Comparison of ENCODE assay signal across 29 cellular contexts in genomic region chr6:167151648-167152047, GRCh38. TPM values are rescaled to one million over a fixed set of nuclear protein-coding genes. Genes with fewer than 3 reads are reported as not detected.
DNase-seq lines count a peak whose midpoint lies in the region; ATAC-seq and TF ChIP-seq lines count a peak whose summit lies in the region.
"Had no signal": no experiment of that assay in that cellular context is flagged by ENCODE, and none has a peak within 500 bp of the region (broad histone marks: within the 10 kb centered on the region; RNA-seq: fewer than 3 reads in every experiment).

No MANE protein-coding gene starts in this region.

- peak overlapping the region in 5 of 7 donors; percentile 1 to 93 (median 57) for H3K4me3 Mint-ChIP-seq in CD8-positive, alpha-beta memory T cell
- H3K4me3 Mint-ChIP-seq: activated CD8-positive, alpha-beta T cell treated with anti-CD3 and anti-CD28 coated beads for 36 hours; brain; CD8-positive, alpha-beta T cell had no signal

- intact Hi-C loops in adrenal gland (cut with DNase I), result no loop called here

- peak overlapping the region; percentile 73 for H3K4me2 ChIP-seq in OCI-LY1 (ENCODE audit: low read length)
- H3K4me2 ChIP-seq: KMS-11 had no signal

- peaks cover 0 to 3% of the 10 kb centered on the region in 2 donors for H3K27me3 Mint-ChIP-seq in CD8-positive, alpha-beta memory T cell

- peaks cover 29 to 37% (median 35%) of the 10 kb centered on the region in 3 donors for H3K4me1 Mint-ChIP-seq in CD8-positive, alpha-beta memory T cell

- TF ChIP-seq POLR2A in adrenal gland (IDR thresholded peaks at IDR 0.05), result no peak

- H3K4me3 ChIP-seq in CD8-positive, alpha-beta memory T cell (ENCODE audit: low read length), result no peak overlapping the region
- peak overlapping the region; percentile 51 for H3K4me3 ChIP-seq in OCI-LY1 (ENCODE audit: low read depth, low read length, poor library complexity, severe bottlenecking)
- H3K4me3 ChIP-seq in adrenal gland, result no peak overlapping the region
- no peak overlapping the region for H3K4me3 ChIP-seq in right atrium auricular region
- H3K4me3 ChIP-seq: esophagus muscularis mucosa, lower lobe of right lung, thoracic aorta, vagina had no signal

- CTCF ChIA-PET in CD8-positive, alpha-beta memory T cell (lab: Charles Lee), result interaction anchor here (0.9 to 1.3 kb wide), 2 partner anchors 10 to 376 kb away, joined by 3 read pairs; no protein-coding TSS in a partner anchor

- TF ChIP-seq CTCF in OCI-LY1 (IDR thresholded peaks at IDR 0.05; ENCODE audit: low read length) (no peak), adrenal gland (IDR thresholded peaks at IDR 0.05) (no peak), right atrium auricular region (IDR thresholded peaks at IDR 0.05) (no peak)

- no peaks in the 10 kb centered on the region for H3F3A ChIP-seq in OCI-LY1 (ENCODE audit: insufficient read depth, low read length)

- 81 to 85% (median 85%) methylated on average over 7 of the region's 7 CpGs for WGBS in adrenal gland, 4 donors

- no peaks in the 10 kb centered on the region for H3K79me2 ChIP-seq in OCI-LY1 (ENCODE audit: insufficient read depth, low read length)

- no peaks in the 10 kb centered on the region for H3K9me3 ChIP-seq in CD8-positive, alpha-beta memory T cell (ENCODE audit: low read length)
- no peaks in the 10 kb centered on the region for H3K9me3 ChIP-seq in OCI-LY1 (ENCODE audit: low read length)
- H3K9me3 ChIP-seq in adrenal gland (replicated peaks in 1 of 3), result no peaks in the 10 kb centered on the region
- H3K9me3 ChIP-seq in right atrium auricular region, result no peaks in the 10 kb centered on the region
- H3K9me3 ChIP-seq: esophagus muscularis mucosa, lower lobe of right lung, thoracic aorta, vagina had no signal

- no peak overlapping the region for H2AFZ ChIP-seq in OCI-LY1 (ENCODE audit: low read length)

- no peaks in the 10 kb centered on the region for H3K4me1 ChIP-seq in CD8-positive, alpha-beta memory T cell (ENCODE audit: insufficient read depth, low read length)
- peaks cover 63% of the 10 kb centered on the region for H3K4me1 ChIP-seq in OCI-LY1 (ENCODE audit: insufficient read depth, low read length, severe bottlenecking)
- no peaks in the 10 kb centered on the region for H3K4me1 ChIP-seq in adrenal gland (replicated peaks in 1 of 2)
- no peaks in the 10 kb centered on the region for H3K4me1 ChIP-seq in right atrium auricular region
- H3K4me1 ChIP-seq: esophagus muscularis mucosa, lower lobe of right lung, vagina had no signal

- ATAC-seq in GM19395 (IDR thresholded peaks at IDR 0.05; ENCODE audit: unreplicated experiment) (peak; percentile 15), GM18858 (IDR thresholded peaks at IDR 0.05; ENCODE audit: unreplicated experiment) (no peak)
- ATAC-seq: lower lobe of right lung, SK-N-SH treated with all-trans-retinoic acid at 6 μM for 48 hours had no signal

- H3K27ac Mint-ChIP-seq in CD8-positive, alpha-beta memory T cell, result peak overlapping the region in 6 of 8 donors; percentile 9 to 88 (median 34)
- H3K27ac Mint-ChIP-seq: brain had no signal

- H3K27me3 ChIP-seq in CD8-positive, alpha-beta memory T cell (ENCODE audit: insufficient read depth, low read length, poor library complexity, severe bottlenecking), result no peaks in the 10 kb centered on the region
- no peaks in the 10 kb centered on the region for H3K27me3 ChIP-seq in OCI-LY1 (ENCODE audit: insufficient read depth, low read length)
- H3K27me3 ChIP-seq in adrenal gland, result no peaks in the 10 kb centered on the region
- H3K27me3 ChIP-seq in right atrium auricular region, result no peaks in the 10 kb centered on the region
- H3K27me3 ChIP-seq: vagina had no signal

- no peak for DNase-seq in CD8-positive, alpha-beta memory T cell
- DNase-seq in germinal center (ENCODE audit: low spot score) (peak; percentile 24), adrenal gland (no peak), CD1c-positive myeloid dendritic cell (ENCODE audit: extremely low spot score) (no peak), right atrium auricular region (ENCODE audit: low spot score) (no peak)
- DNase-seq: activated gamma-delta T cell treated with Interleukin-2 at 50 U/mL for 16 hours; activated T-cell treated with anti-CD3 and anti-CD28 coated beads for 4 hours; CD8-positive, alpha-beta T cell; DMS53; lower lobe of right lung; NCI-H1930; NK-92 treated with Interleukin-12 subunit alpha and Interleukin-12 subunit beta, amount 100 ng/mL, for 24 hours; occipital lobe; small intestine; T1000 had no signal

- H3K36me3 ChIP-seq in CD8-positive, alpha-beta memory T cell (ENCODE audit: insufficient read depth, low read length), result no peaks in the 10 kb centered on the region
- H3K36me3 ChIP-seq in OCI-LY1 (ENCODE audit: insufficient read depth, low read length), result no peaks in the 10 kb centered on the region
- no peaks in the 10 kb centered on the region for H3K36me3 ChIP-seq in adrenal gland (replicated peaks in 1 of 2)
- H3K36me3 ChIP-seq in right atrium auricular region, result no peaks in the 10 kb centered on the region
- H3K36me3 ChIP-seq: esophagus muscularis mucosa, lower lobe of right lung, thoracic aorta, vagina had no signal

- H3K9ac ChIP-seq in OCI-LY1 (ENCODE audit: low read length), result peak overlapping the region; percentile 44; the same call in 1 of the 2 replicates
- H3K9ac ChIP-seq: KMS-11 had no signal

- H3K9me3 Mint-ChIP-seq in CD8-positive, alpha-beta memory T cell, result no peaks in the 10 kb centered on the region
- H3K9me3 Mint-ChIP-seq: activated CD8-positive, alpha-beta T cell treated with anti-CD3 and anti-CD28 coated beads for 36 hours; CD8-positive, alpha-beta T cell had no signal

- no peaks in the 10 kb centered on the region for H3K9me2 ChIP-seq in OCI-LY1 (ENCODE audit: low read depth, low read length)

- H3K27ac ChIP-seq in CD8-positive, alpha-beta memory T cell (ENCODE audit: low read depth, low read length), result no peak overlapping the region
- H3K27ac ChIP-seq in OCI-LY1 (ENCODE audit: low read depth, low read length, poor library complexity, severe bottlenecking) (peak overlapping the region; percentile 92), adrenal gland (no peak overlapping the region), right atrium auricular region (no peak overlapping the region)
- H3K27ac ChIP-seq: esophagus muscularis mucosa, KMS-11, lower lobe of right lung, RWPE1, thoracic aorta, vagina had no signal

- H3K36me3 Mint-ChIP-seq in CD8-positive, alpha-beta memory T cell, result peaks cover 0 to 1% (median 0%) of the 10 kb centered on the region in 3 donors
- H3K36me3 Mint-ChIP-seq: brain; CD8-positive, alpha-beta T cell had no signal

- H4K20me1 ChIP-seq in OCI-LY1 (ENCODE audit: insufficient read depth, low read length), result no peaks in the 10 kb centered on the region

- POLR2A ChIA-PET in CD8-positive, alpha-beta memory T cell (lab: Charles Lee), result no interaction called here

RNA-seq across cellular contexts. Expression of gene GPR31, which starts 6.1 kb away (rescaled TPM):
- total RNA-seq in CD8-positive, alpha-beta memory T cell, result not detected
- not detected for polyA plus RNA-seq in CD8-positive, alpha-beta memory T cell
- total RNA-seq in adrenal gland (not detected), right atrium auricular region (not detected)
- not detected for polyA plus RNA-seq in adrenal gland
- total RNA-seq: activated CD8-positive, alpha-beta T cell treated with anti-CD3 and anti-CD28 coated beads for 36 hours; CD8-positive, alpha-beta T cell; esophagus muscularis mucosa; frontal cortex; kidney epithelial cell; lower lobe of right lung; NCI-H460; occipital lobe; thoracic aorta; vagina had no signal
- polyA plus RNA-seq: small intestine had no signal

RNA-seq across cellular contexts. Expression of gene CCR6, which starts 28.8 kb away (rescaled TPM):
- 1 to 10 TPM; 3.5 to 3.9 TPM for total RNA-seq in CD8-positive, alpha-beta memory T cell
- 47.3 TPM for polyA plus RNA-seq in CD8-positive, alpha-beta memory T cell
- total RNA-seq in adrenal gland (not detected), right atrium auricular region (under 1 TPM in 1 of 2 donors, not detected in 1; 0.37 TPM)
- polyA plus RNA-seq in adrenal gland, result not detected
- total RNA-seq: esophagus muscularis mucosa, frontal cortex, kidney epithelial cell, NCI-H460, occipital lobe, thoracic aorta had no signal
